ENCODE assay signal across 10 cellular contexts in the genomic region with DNA sequence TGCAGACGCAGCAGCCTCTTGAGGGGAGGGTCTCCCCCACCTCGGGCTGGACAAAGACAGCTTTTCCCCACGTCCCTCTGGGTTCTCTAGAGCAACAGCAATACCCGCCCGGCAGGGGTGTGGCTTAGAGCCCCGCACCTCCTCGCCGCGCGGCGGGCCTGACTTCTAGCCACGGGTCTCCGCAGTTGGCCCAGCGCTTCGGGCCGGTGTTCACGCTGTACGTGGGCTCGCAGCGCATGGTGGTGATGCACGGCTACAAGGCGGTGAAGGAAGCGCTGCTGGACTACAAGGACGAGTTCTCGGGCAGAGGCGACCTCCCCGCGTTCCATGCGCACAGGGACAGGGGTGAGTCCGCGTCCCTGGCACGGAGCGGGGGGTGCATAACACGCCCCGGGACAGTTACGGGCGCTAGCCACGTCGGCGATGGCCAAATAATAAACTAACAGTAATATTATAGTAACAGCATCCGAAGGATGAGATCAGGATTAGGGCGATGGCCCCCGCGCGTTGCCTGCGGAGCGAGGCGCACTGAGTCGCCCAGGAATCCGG. TPM values are rescaled to one million over a fixed set of nuclear protein-coding genes. Genes with fewer than 3 reads are reported as not detected.
DNase-seq lines count a peak whose midpoint lies in the region; ATAC-seq and TF ChIP-seq lines count a peak whose summit lies in the region.
"Had no signal": no experiment of that assay in that cellular context is flagged by ENCODE, and none has a peak within 500 bp of the region (broad histone marks: within the 10 kb centered on the region; RNA-seq: fewer than 3 reads in every experiment).

No MANE protein-coding gene starts in this region.

- no peak for TF ChIP-seq POLR2A in spleen (IDR thresholded peaks at IDR 0.05)

- H3K4me1 ChIP-seq in right cardiac atrium (ENCODE audit: control insufficient read depth, insufficient read depth, low read length) (peaks cover 3% of the 10 kb centered on the region), spleen (peaks cover 15 to 32% (median 24%) of the 10 kb centered on the region in 6 donors), OCI-LY7 (ENCODE audit: insufficient read depth, low read length, poor library complexity, severe bottlenecking) (no peaks in the 10 kb centered on the region)

- no peaks in the 10 kb centered on the region for H3K79me2 ChIP-seq in OCI-LY7 (ENCODE audit: insufficient read depth, low read depth, low read length)

- 3% methylated on average over 50 of the region's 50 CpGs for WGBS in right cardiac atrium
- WGBS in spleen, 5 donors = 4 to 52% (median 20%) methylated on average over 34 to 50 of the region's 50 CpGs

- POLR2A ChIA-PET in OCI-LY7 (lab: Charles Lee) = no interaction called here

- peaks cover 20% of the 10 kb centered on the region for H3K4me1 Mint-ChIP-seq in activated T-cell treated with anti-CD3 and anti-CD28 coated beads, Interleukin-2, amount 50 U/mL, for 72 hours (ENCODE audit: low read depth)
- no peaks in the 10 kb centered on the region for H3K4me1 Mint-ChIP-seq in osteocyte (ENCODE audit: unreplicated experiment)
- H3K4me1 Mint-ChIP-seq: neural crest cell had no signal

- BruUV-seq in OCI-LY7 (replicated peaks; lab: Mats Ljungman, UMichigan) = no TSS peak

- CTCF ChIA-PET in OCI-LY7 (lab: Charles Lee; ENCODE audit: unreplicated experiment) = no interaction called here

- intact Hi-C loops in right cardiac atrium (cut with DNase I) (loop anchor here in 1 of 4 donors (10.0 kb wide), 1 partner anchor 204 kb away; no protein-coding TSS in a partner anchor), spleen (cut with DNase I; ENCODE audit: low total_unique reads) (loop anchor here (10.0 kb wide), 1 partner anchor 194 kb away; a partner anchor contains a TSS), OCI-LY7 (cut with micrococcal nuclease; ENCODE audit: unreplicated experiment) (no loop called here)

- H3K4me2 ChIP-seq in OCI-LY7 (ENCODE audit: low read length) = no peak overlapping the region

- ATAC-seq in activated T-cell treated with anti-CD3 and anti-CD28 coated beads, Interleukin-2, amount 50 U/mL, for 72 hours (replicated peaks in 1 of 2) = peak in 1 of 2 donors; percentile 37
- peak; percentile 9 to 26 for ATAC-seq in right cardiac atrium
- ATAC-seq in GM19463 (IDR thresholded peaks at IDR 0.05; ENCODE audit: unreplicated experiment) = no peak

- DNase-seq in DMS53 treated with DMSO at 0.1 percent for 48 hours (lab: John Stamatoyannopoulos, UW; ENCODE audit: unreplicated experiment) (peak; percentile 23), right cardiac atrium (peak in 1 of 3 donors; percentile 38), spleen (no peak), osteocyte (ENCODE audit: extremely low spot score, unreplicated experiment) (no peak), NCI-H82 (lab: John Stamatoyannopoulos, UW) (no peak), OCI-LY7 (ENCODE audit: low spot score) (no peak)
- no peak for DNase-seq in activated T-cell treated with anti-CD3 and anti-CD28 coated beads, Interleukin-2, amount 50 U/mL, for 72 hours

- peaks cover under 1 to 2% of the 10 kb centered on the region in 2 donors for H3K36me3 Mint-ChIP-seq in activated T-cell treated with anti-CD3 and anti-CD28 coated beads, Interleukin-2, amount 50 U/mL, for 72 hours (ENCODE audit: insufficient read depth in 2 of 2)
- H3K36me3 Mint-ChIP-seq in osteocyte (ENCODE audit: unreplicated experiment) = no peaks in the 10 kb centered on the region

- H3K9me3 Mint-ChIP-seq in activated T-cell treated with anti-CD3 and anti-CD28 coated beads, Interleukin-2, amount 50 U/mL, for 72 hours = peaks cover 0 to 2% of the 10 kb centered on the region in 2 donors
- no peaks in the 10 kb centered on the region for H3K9me3 Mint-ChIP-seq in osteocyte (ENCODE audit: unreplicated experiment)

- H3K27me3 Mint-ChIP-seq in activated T-cell treated with anti-CD3 and anti-CD28 coated beads, Interleukin-2, amount 50 U/mL, for 72 hours (ENCODE audit: low read depth) = peaks cover 50% of the 10 kb centered on the region
- no peaks in the 10 kb centered on the region for H3K27me3 Mint-ChIP-seq in osteocyte (ENCODE audit: unreplicated experiment)

- H3K9me3 ChIP-seq in right cardiac atrium (ENCODE audit: control insufficient read depth, low read length) (peaks cover 2% of the 10 kb centered on the region), spleen (peaks cover under 1 to 20% (median 13%) of the 10 kb centered on the region in 8 donors), OCI-LY7 (ENCODE audit: low read length) (no peaks in the 10 kb centered on the region)

- no peak overlapping the region for H3K27ac Mint-ChIP-seq in activated T-cell treated with anti-CD3 and anti-CD28 coated beads, Interleukin-2, amount 50 U/mL, for 72 hours
- H3K27ac Mint-ChIP-seq in osteocyte (ENCODE audit: unreplicated experiment) = no peak overlapping the region

- H3K27ac ChIP-seq in right cardiac atrium (ENCODE audit: low read length) = no peak overlapping the region
- no peak overlapping the region for H3K27ac ChIP-seq in spleen
- no peak overlapping the region for H3K27ac ChIP-seq in OCI-LY7 (ENCODE audit: low read depth, low read length, poor library complexity, severe bottlenecking)
- H3K27ac ChIP-seq: SK-N-MC had no signal

- TF ChIP-seq CTCF in spleen (IDR thresholded peaks at IDR 0.05 in 8 of 11, conservative IDR thresholded peaks at IDR 0.05 in 3 of 11) = peak in 1 of 11 experiments; percentile 2
- no peak for TF ChIP-seq CTCF in osteocyte (IDR thresholded peaks at IDR 0.05)
- TF ChIP-seq CTCF in OCI-LY7 (conservative IDR thresholded peaks at IDR 0.05; ENCODE audit: low read length) = no peak

- H4K20me1 ChIP-seq in OCI-LY7 (ENCODE audit: insufficient read depth, low read length) = no peaks in the 10 kb centered on the region

- peak overlapping the region; percentile 82 to 87 for H3K4me3 Mint-ChIP-seq in activated T-cell treated with anti-CD3 and anti-CD28 coated beads, Interleukin-2, amount 50 U/mL, for 72 hours
- no peak overlapping the region for H3K4me3 Mint-ChIP-seq in osteocyte (ENCODE audit: unreplicated experiment)
- H3K4me3 Mint-ChIP-seq: neural crest cell had no signal

- H3K36me3 ChIP-seq in spleen (no peaks in the 10 kb centered on the region), OCI-LY7 (ENCODE audit: insufficient read depth, low read length) (no peaks in the 10 kb centered on the region)

- H3K4me3 ChIP-seq in right cardiac atrium (ENCODE audit: low read length) = peak overlapping the region; percentile 28
- peak overlapping the region; percentile 1 to 49 (median 14) for H3K4me3 ChIP-seq in spleen
- H3K4me3 ChIP-seq in OCI-LY7 (ENCODE audit: low read depth, low read length, poor library complexity, severe bottlenecking) = no peak overlapping the region
- H3K4me3 ChIP-seq: SK-N-MC had no signal

- no peak overlapping the region for H2AFZ ChIP-seq in OCI-LY7 (ENCODE audit: low read length)

- H3K27me3 ChIP-seq in right cardiac atrium (ENCODE audit: control insufficient read depth, insufficient read depth) (no peaks in the 10 kb centered on the region), spleen (replicated peaks in 1 of 7) (peaks cover 10 to 65% (median 42%) of the 10 kb centered on the region in 7 donors)

- H3K9me2 ChIP-seq in OCI-LY7 (ENCODE audit: insufficient read depth, low read length) = no peaks in the 10 kb centered on the region

RNA-seq across cellular contexts. Expression of a gene that starts 1.2 kb away (rescaled TPM):
- 1 to 10 TPM in 1 of 2 donors, under 1 TPM in 1; 0.83 to 1.4 TPM for total RNA-seq in activated T-cell treated with anti-CD3 and anti-CD28 coated beads, Interleukin-2, amount 50 U/mL, for 72 hours
- 1 to 10 TPM in 3 of 4 donors, under 1 TPM in 1; 0.80 to 1.3 (median 1.2) TPM for total RNA-seq in right cardiac atrium
- polyA plus RNA-seq in right cardiac atrium = 0.36 TPM
- 1 to 10 TPM; 1.2 to 4.0 (median 2.3) TPM for total RNA-seq in spleen
- 1 to 10 TPM in 2 of 3 donors, under 1 TPM in 1; 0.61 to 1.8 (median 1.2) TPM for polyA plus RNA-seq in spleen
- total RNA-seq in osteocyte = 2.2 and 3.1 TPM in 2 replicates
- 1.9 and 2.7 TPM in 2 replicates for total RNA-seq in OCI-LY7 (2014; rRNA removed; shearing (Covaris generic))
- 1.7 and 2.4 TPM in 2 replicates for total RNA-seq in OCI-LY7 (2022)

RNA-seq across cellular contexts. Expression of a gene that starts 37.0 kb away (rescaled TPM):
- total RNA-seq in activated T-cell treated with anti-CD3 and anti-CD28 coated beads, Interleukin-2, amount 50 U/mL, for 72 hours = 1 to 10 TPM in 1 of 2 donors, under 1 TPM in 1; 0.37 to 3.2 TPM
- total RNA-seq in right cardiac atrium = 1 to 10 TPM in 1 of 4 donors, under 1 TPM in 2, not detected in 1; 0.09 to 1.6 (median 0.37) TPM
- polyA plus RNA-seq in right cardiac atrium = 0.34 TPM
- total RNA-seq in spleen = 1 to 10 TPM in 2 of 7 donors, under 1 TPM in 1, not detected in 4; 0.86 to 1.9 (median 1.3) TPM
- 1 to 10 TPM in 2 of 3 donors, under 1 TPM in 1; 0.24 to 3.5 (median 1.5) TPM for polyA plus RNA-seq in spleen
- not detected in 2 replicates for total RNA-seq in osteocyte
- total RNA-seq in OCI-LY7 (2014; rRNA removed; shearing (Covaris generic)) = not detected in 2 replicates
- total RNA-seq in OCI-LY7 (2022) = not detected in 2 replicates
- total RNA-seq: neural crest cell had no signal
